In genomic region chr2:134426721-134427120, GRCh38 we compare ENCODE assay signal across 23 cellular contexts.
"Had no signal": no experiment of that assay in that cellular context is flagged by ENCODE, and none has a peak within 500 bp of the region (broad histone marks: within the 10 kb centered on the region; RNA-seq: fewer than 3 reads in every experiment).

No MANE protein-coding gene starts in this region.

- H3K79me2 ChIP-seq: hepatocyte had no signal

- H3K27ac ChIP-seq: hepatocyte, left ventricle myocardium inferior, pancreas, tibial nerve, upper lobe of right lung, vagina had no signal

- H3K4me3 ChIP-seq: hepatocyte, left ventricle myocardium inferior, lung, mucosa of descending colon, pancreas, testis, tibial nerve, upper lobe of right lung, vagina had no signal

- H3K4me3 Mint-ChIP-seq: natural killer cell; neural crest cell; stimulated activated naive B cell treated with anti-CD40 and anti-IgM and Interleukin-4, amounts not matched to agents 10 μg/mL and 1 μg/mL and 100 μg/mL, for 72 hours; stimulated activated naive CD8-positive, alpha-beta T cell treated with anti-CD3 and anti-CD28 coated beads, Interleukin-15, amount 100 ng/mL, for 72 hours had no signal

- H3K4me1 ChIP-seq: testis, upper lobe of right lung, vagina had no signal

- H3K27ac Mint-ChIP-seq: natural killer cell; stimulated activated naive B cell treated with anti-CD40 and anti-IgM and Interleukin-4, amounts not matched to agents 10 μg/mL and 1 μg/mL and 100 μg/mL, for 72 hours had no signal

- H3K4me1 Mint-ChIP-seq: stimulated activated naive CD8-positive, alpha-beta T cell treated with anti-CD3 and anti-CD28 coated beads, Interleukin-15, amount 100 ng/mL, for 72 hours had no signal

- DNase-seq: dermis blood vessel endothelial cell; foreskin melanocyte; head of caudate nucleus; kidney; left cardiac atrium; left ventricle myocardium inferior; mucosa of descending colon; natural killer cell; nucleus accumbens; pancreas; right cardiac atrium; stimulated activated CD4-positive, alpha-beta T cell treated with anti-CD3 and anti-CD28 coated beads, Interleukin-4, amount 100 ng/mL, for 24 hours; stimulated activated naive B cell treated with anti-CD40 and anti-IgM and Interleukin-4, amounts not matched to agents 10 μg/mL and 1 μg/mL and 100 μg/mL, for 72 hours; stimulated activated naive CD8-positive, alpha-beta T cell treated with anti-CD3 and anti-CD28 coated beads, Interleukin-15, amount 100 ng/mL, for 72 hours; testis; upper lobe of right lung had no signal

- H3K27me3 Mint-ChIP-seq: progenitor cell of endocrine pancreas; stimulated activated naive B cell treated with anti-CD40 and anti-IgM and Interleukin-4, amounts not matched to agents 10 μg/mL and 1 μg/mL and 100 μg/mL, for 72 hours; stimulated activated naive CD8-positive, alpha-beta T cell treated with anti-CD3 and anti-CD28 coated beads, Interleukin-15, amount 100 ng/mL, for 72 hours had no signal

- H3K27me3 ChIP-seq: hepatocyte, pancreas, testis, tibial nerve, upper lobe of right lung, vagina had no signal

- H3K4me2 ChIP-seq: hepatocyte had no signal

- FAIRE-seq: colon, kidney, pancreas had no signal

- H3K9me3 ChIP-seq: left ventricle myocardium inferior, mucosa of descending colon, pancreas, testis, tibial nerve, upper lobe of right lung, vagina had no signal

- ATAC-seq: left cardiac atrium; mucosa of descending colon; natural killer cell; pancreas; right cardiac atrium; stimulated activated naive B cell treated with anti-CD40 and anti-IgM and Interleukin-4, amounts not matched to agents 10 μg/mL and 1 μg/mL and 100 μg/mL, for 72 hours; stimulated activated naive CD8-positive, alpha-beta T cell treated with anti-CD3 and anti-CD28 coated beads, Interleukin-15, amount 100 ng/mL, for 72 hours; upper lobe of right lung had no signal

- H2AFZ ChIP-seq: hepatocyte had no signal
